In the genomic region with DNA sequence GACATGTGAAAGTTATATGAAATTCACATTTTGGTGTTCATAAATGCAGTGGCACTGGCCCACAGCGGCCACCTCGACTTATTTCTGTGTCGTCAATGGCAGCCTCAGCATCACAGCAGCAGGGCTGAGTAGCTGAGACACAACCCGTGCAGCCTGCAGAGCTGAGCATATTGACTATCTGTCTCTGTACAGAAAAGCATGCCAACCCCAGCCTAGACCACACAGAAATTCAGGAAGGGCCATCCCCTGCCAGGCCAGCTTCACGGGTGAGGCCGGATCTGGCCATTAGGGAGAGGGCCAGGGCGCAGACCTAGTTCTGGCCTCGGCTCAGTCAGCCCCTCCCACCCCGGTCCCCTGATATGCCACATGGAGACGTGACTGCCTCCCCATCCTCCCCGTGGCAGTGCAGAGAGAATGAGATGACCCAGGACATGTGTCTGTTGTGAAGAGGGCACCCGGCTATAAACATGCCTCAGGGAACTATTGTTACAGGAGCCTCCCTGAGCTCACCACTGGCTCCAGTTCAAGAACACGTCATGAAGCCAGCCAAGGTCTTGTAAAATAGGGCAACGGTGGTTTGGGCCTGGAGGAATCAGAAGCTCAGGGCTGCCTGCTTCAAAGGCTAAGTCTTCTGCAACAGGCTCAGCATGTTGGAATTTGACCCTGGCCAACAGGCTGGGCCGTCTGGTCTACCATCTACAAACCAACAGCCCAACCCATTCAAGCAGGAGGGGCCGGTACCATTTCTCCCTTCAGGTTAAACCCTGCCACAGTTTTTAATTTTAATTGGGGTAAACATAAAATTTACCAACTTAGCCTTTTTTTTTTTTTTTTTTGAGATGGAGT, we compare ENCODE assay signal across 8 cellular contexts. TPM values are rescaled to one million over a fixed set of nuclear protein-coding genes. Genes with fewer than 3 reads are reported as not detected.
DNase-seq lines count a peak whose midpoint lies in the region; TF ChIP-seq lines count a peak whose summit lies in the region.

No MANE protein-coding gene starts in this region.

- peak in 1 of 2 donors; percentile 49 for TF ChIP-seq EP300 in tibial nerve (IDR thresholded peaks at IDR 0.05)

- TF ChIP-seq CTCF in AG09309 (IDR thresholded peaks at IDR 0.05; ENCODE audit: control insufficient read depth, insufficient read depth, low read depth, low read length, missing control alignments), result no peak
- no peak for TF ChIP-seq CTCF in brain microvascular endothelial cell (IDR thresholded peaks at IDR 0.05; ENCODE audit: low read depth, low read length, missing control alignments)
- TF ChIP-seq CTCF in tibial nerve (IDR thresholded peaks at IDR 0.05), result no peak

- DNase-seq in AG09309 (ENCODE audit: low read depth) (peak; percentile 94), NCI-H1694 treated with DMSO at 0.1 percent for 48 hours (lab: John Stamatoyannopoulos, UW) (peak; percentile 58), brain microvascular endothelial cell (peak; percentile 94), kidney tubule cell (ENCODE audit: low spot score) (peak; percentile 94), tibial nerve (ENCODE audit: low spot score in 2 of 2) (peak; percentile 74 to 80), NOMO-1 (lab: John Stamatoyannopoulos, UW; ENCODE audit: unreplicated experiment in 2 of 2) (no peak)
- DNase-seq in activated CD4-positive, alpha-beta T cell treated with anti-CD3 and anti-CD28 coated beads for 1 hour, result no peak
- no peak for DNase-seq in activated CD4-positive, alpha-beta T cell treated with anti-CD3 and anti-CD28 coated beads, Interleukin-2, amount 10 ng/mL, durations not matched to agents 24 days and 14 days

- no peak for TF ChIP-seq POLR2A in tibial nerve (IDR thresholded peaks at IDR 0.05)

- no peak overlapping the region for H3K4me3 Mint-ChIP-seq in activated CD4-positive, alpha-beta T cell treated with anti-CD3 and anti-CD28 coated beads, Interleukin-2, amount 10 ng/mL, durations not matched to agents 24 days and 14 days

- WGBS in tibial nerve, 2 donors, result 35 to 39% methylated on average over 13 to 16 of the region's 16 CpGs

- H3K27me3 ChIP-seq in brain microvascular endothelial cell (replicated peaks) (no peaks in the 10 kb centered on the region), tibial nerve (no peaks in the 10 kb centered on the region)

- H3K36me3 ChIP-seq in brain microvascular endothelial cell (replicated peaks) (no peaks in the 10 kb centered on the region), tibial nerve (no peaks in the 10 kb centered on the region)

- H3K9me3 Mint-ChIP-seq in activated CD4-positive, alpha-beta T cell treated with anti-CD3 and anti-CD28 coated beads, Interleukin-2, amount 10 ng/mL, durations not matched to agents 24 days and 14 days, result no peaks in the 10 kb centered on the region

- H3K36me3 Mint-ChIP-seq in activated CD4-positive, alpha-beta T cell treated with anti-CD3 and anti-CD28 coated beads, Interleukin-2, amount 10 ng/mL, durations not matched to agents 24 days and 14 days (ENCODE audit: low read depth), result no peaks in the 10 kb centered on the region

- no peak overlapping the region for H3K27ac Mint-ChIP-seq in activated CD4-positive, alpha-beta T cell treated with anti-CD3 and anti-CD28 coated beads, Interleukin-2, amount 10 ng/mL, durations not matched to agents 24 days and 14 days

- H3K9me3 ChIP-seq in tibial nerve, result no peaks in the 10 kb centered on the region

- H3K27ac ChIP-seq in brain microvascular endothelial cell, result peak overlapping the region; percentile 50
- H3K27ac ChIP-seq in tibial nerve, result peak overlapping the region in 3 of 4 donors; percentile 9 to 74 (median 71)

- H3K4me3 ChIP-seq in AG09309 (ENCODE audit: control insufficient read depth, low read depth, low read length) (no peak overlapping the region), brain microvascular endothelial cell (ENCODE audit: low read depth, low read length) (no peak overlapping the region), tibial nerve (no peak overlapping the region)

- intact Hi-C loops in activated CD4-positive, alpha-beta T cell treated with anti-CD3 and anti-CD28 coated beads, Interleukin-2, amount 10 ng/mL, durations not matched to agents 24 days and 14 days (cut with micrococcal nuclease), result no loop called here

- H3K4me1 ChIP-seq in tibial nerve, result peaks cover 0 to 36% (median 10%) of the 10 kb centered on the region in 4 donors

- no peaks in the 10 kb centered on the region for H3K27me3 Mint-ChIP-seq in activated CD4-positive, alpha-beta T cell treated with anti-CD3 and anti-CD28 coated beads, Interleukin-2, amount 10 ng/mL, durations not matched to agents 24 days and 14 days

- no peaks in the 10 kb centered on the region for H3K4me1 Mint-ChIP-seq in activated CD4-positive, alpha-beta T cell treated with anti-CD3 and anti-CD28 coated beads, Interleukin-2, amount 10 ng/mL, durations not matched to agents 24 days and 14 days

- in situ Hi-C loops in brain microvascular endothelial cell (cut with HindIII; ENCODE audit: low pct_ligation_motif_present, low sequenced_read_pairs), result no loop called here

RNA-seq across cellular contexts. Expression of gene SCARB1, which starts 25.5 kb away (rescaled TPM):
- 10 to 100 TPM; 15.3 to 55.3 (median 29.7) TPM for total RNA-seq in tibial nerve
- 23.8 and 25.6 TPM in 2 replicates for total RNA-seq in activated CD4-positive, alpha-beta T cell treated with anti-CD3 and anti-CD28 coated beads, Interleukin-2, amount 10 ng/mL, durations not matched to agents 24 days and 14 days

Comparison
In these comparisons a context has a peak if more than half of its experiments do, and no peak if none do; other contexts are left out.
1. DNase-seq: peak in AG09309 (single experiment), NCI-H1694 treated with DMSO at 0.1 percent for 48 hours (single experiment), brain microvascular endothelial cell (single experiment), kidney tubule cell (single experiment) and tibial nerve (2 of 2); none in activated CD4-positive, alpha-beta T cell treated with anti-CD3 and anti-CD28 coated beads for 1 hour (single experiment), NOMO-1 (0 of 2) and activated CD4-positive, alpha-beta T cell treated with anti-CD3 and anti-CD28 coated beads, Interleukin-2, amount 10 ng/mL, durations not matched to agents 24 days and 14 days (single experiment).